ENCODE assay signal across 18 cellular contexts in genomic region chr22:45546333-45547015, GRCh38. TPM values are rescaled to one million over a fixed set of nuclear protein-coding genes. Genes with fewer than 3 reads are reported as not detected.
"Had no signal": no experiment of that assay in that cellular context is flagged by ENCODE, and none has a peak within 500 bp of the region (broad histone marks: within the 10 kb centered on the region; RNA-seq: fewer than 3 reads in every experiment).

No MANE protein-coding gene starts in this region.

- H3K27me3 ChIP-seq: foreskin keratinocyte, ovary, sigmoid colon, upper lobe of left lung had no signal

- H3K9me3 ChIP-seq: ovary, sigmoid colon, thoracic aorta, upper lobe of left lung had no signal

- H3K4me3 ChIP-seq: ovary, sigmoid colon, thoracic aorta, upper lobe of left lung had no signal

- H3K27ac Mint-ChIP-seq: activated naive CD8-positive, alpha-beta T cell; activated T-helper 1 cell treated with anti-CD3 and anti-CD28 coated beads, Interleukin-12 subunit alpha, Interleukin-12 subunit beta, Interleukin-2, Interleukin-4 antibody, amounts not matched to agents 30 ng/mL and 10 ng/mL and 1 ng/mL, durations not matched to agents 14 hours and 24 hours and 36 hours; stimulated activated effector memory CD8-positive, alpha-beta T cell treated with anti-CD3 and anti-CD28 coated beads, Interleukin-12 subunit alpha, Interleukin-12 subunit beta, amount 100 ng/mL, for 72 hours; T-helper 2 cell treated with Interferon-gamma antibody and Interleukin-4, amounts not matched to agents 5 μg/mL and 100 μg/mL, for 36 hours had no signal

- H3K36me3 Mint-ChIP-seq: activated naive CD8-positive, alpha-beta T cell; stimulated activated effector memory CD8-positive, alpha-beta T cell treated with anti-CD3 and anti-CD28 coated beads, Interleukin-12 subunit alpha, Interleukin-12 subunit beta, amount 100 ng/mL, for 72 hours had no signal

- FAIRE-seq: colon, TTC549 had no signal

- H3K27ac ChIP-seq: foreskin keratinocyte, ovary, upper lobe of left lung had no signal

- H3K36me3 ChIP-seq: ovary had no signal

- DNase-seq: activated CD4-positive, alpha-beta T cell treated with anti-CD3 and anti-CD28 coated beads, Interleukin-2, amount 50 U/mL, for 4 hours; caudate nucleus; foreskin keratinocyte; glutamatergic neuron; hypothalamus; left ventricle myocardium superior; ovary; sigmoid colon; stimulated activated CD4-positive, alpha-beta T cell treated with anti-CD3 and anti-CD28 coated beads, Interleukin-4, amount 100 ng/mL, for 24 hours had no signal

- H3K9me3 Mint-ChIP-seq: activated T-helper 1 cell treated with anti-CD3 and anti-CD28 coated beads, Interleukin-12 subunit alpha, Interleukin-12 subunit beta, Interleukin-2, Interleukin-4 antibody, amounts not matched to agents 30 ng/mL and 10 ng/mL and 1 ng/mL, durations not matched to agents 14 hours and 24 hours and 36 hours; neural crest cell; stimulated activated effector memory CD8-positive, alpha-beta T cell treated with anti-CD3 and anti-CD28 coated beads, Interleukin-12 subunit alpha, Interleukin-12 subunit beta, amount 100 ng/mL, for 72 hours; T-helper 2 cell treated with Interferon-gamma antibody and Interleukin-4, amounts not matched to agents 5 μg/mL and 100 μg/mL, for 36 hours had no signal

- H3K27me3 Mint-ChIP-seq: activated naive CD8-positive, alpha-beta T cell had no signal

- H3K4me3 Mint-ChIP-seq: activated naive CD8-positive, alpha-beta T cell; activated T-helper 1 cell treated with anti-CD3 and anti-CD28 coated beads, Interleukin-12 subunit alpha, Interleukin-12 subunit beta, Interleukin-2, Interleukin-4 antibody, amounts not matched to agents 30 ng/mL and 10 ng/mL and 1 ng/mL, durations not matched to agents 14 hours and 24 hours and 36 hours; neural crest cell; stimulated activated effector memory CD8-positive, alpha-beta T cell treated with anti-CD3 and anti-CD28 coated beads, Interleukin-12 subunit alpha, Interleukin-12 subunit beta, amount 100 ng/mL, for 72 hours; T-helper 2 cell treated with Interferon-gamma antibody and Interleukin-4, amounts not matched to agents 5 μg/mL and 100 μg/mL, for 36 hours had no signal

RNA-seq across cellular contexts. Expression of gene FBLN1, which starts 43.8 kb away (rescaled TPM):
- total RNA-seq: activated T-helper 1 cell treated with anti-CD3 and anti-CD28 coated beads, Interleukin-12 subunit alpha, Interleukin-12 subunit beta, Interleukin-2, Interleukin-4 antibody, amounts not matched to agents 30 ng/mL and 10 ng/mL and 1 ng/mL, durations not matched to agents 14 hours and 24 hours and 36 hours had no signal
